Comparison of ENCODE assay signal across 8 cellular contexts in the genomic region with DNA sequence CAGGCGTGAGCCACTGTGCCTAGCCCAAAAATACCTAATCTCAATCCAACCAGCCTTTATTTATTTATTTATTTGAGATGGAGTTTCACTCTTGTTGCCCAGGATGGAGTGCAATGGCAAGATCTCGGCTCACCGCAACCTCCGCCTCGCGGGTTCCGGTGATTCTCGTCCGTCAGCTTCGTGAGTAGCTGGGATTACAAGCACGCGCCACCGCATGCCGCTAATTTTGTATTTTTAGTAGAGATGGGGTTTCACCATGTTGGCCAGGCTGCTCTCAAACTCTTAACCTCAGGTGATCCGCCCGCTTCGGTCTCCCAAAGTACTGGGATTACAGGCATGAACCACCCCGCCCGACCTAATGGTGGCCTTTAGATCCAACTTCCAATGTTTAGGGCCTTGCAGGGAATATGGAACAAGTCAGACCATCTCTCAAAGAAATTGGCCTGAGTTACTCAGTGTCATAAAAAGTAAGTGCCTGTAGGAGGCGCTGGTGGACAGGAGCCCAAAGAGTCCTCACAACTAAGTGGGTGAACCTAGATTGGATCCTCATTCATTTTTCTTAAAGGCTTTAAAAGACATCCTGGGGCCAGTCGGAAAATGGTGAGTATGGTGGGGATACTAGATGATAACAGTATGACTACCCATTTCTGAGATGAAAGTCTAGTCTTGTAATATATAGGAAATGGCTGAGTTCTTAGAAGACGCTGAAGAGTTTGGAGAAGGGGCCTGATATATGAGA. TPM values are rescaled to one million over a fixed set of nuclear protein-coding genes. Genes with fewer than 3 reads are reported as not detected.
DNase-seq lines count a peak whose midpoint lies in the region; ATAC-seq and TF ChIP-seq lines count a peak whose summit lies in the region.

No MANE protein-coding gene starts in this region.

- H3K4me3 Mint-ChIP-seq in central memory CD8-positive, alpha-beta T cell, result no peak overlapping the region
- H3K4me3 Mint-ChIP-seq in naive thymus-derived CD8-positive, alpha-beta T cell, result peak overlapping the region in 5 of 10 donors; percentile 7 to 34 (median 13)

- CTCF ChIA-PET in HEK293T (lab: Yijun Ruan, JAX), result interaction anchor here (0.7 kb wide), 1 partner anchor 76 kb away, joined by 3 read pairs; no protein-coding TSS in a partner anchor

- DNase-seq in DMS53 treated with DMSO at 0.1 percent for 48 hours (lab: John Stamatoyannopoulos, UW; ENCODE audit: unreplicated experiment), result peak; percentile 13
- peak; percentile 63 for DNase-seq in HEK293T (ENCODE audit: extremely low spot score)
- peak in 1 of 2 donors; percentile 47 for DNase-seq in central memory CD8-positive, alpha-beta T cell (ENCODE audit: low spot score in 2 of 2)
- DNase-seq in naive thymus-derived CD8-positive, alpha-beta T cell, result peak in 8 of 10 donors; percentile 47 to 75 (median 56)
- DNase-seq in OCI-M2 (lab: John Stamatoyannopoulos, UW; ENCODE audit: unreplicated experiment), result no peak

- H3K9me3 Mint-ChIP-seq in central memory CD8-positive, alpha-beta T cell, result no peaks in the 10 kb centered on the region
- H3K9me3 Mint-ChIP-seq in naive thymus-derived CD8-positive, alpha-beta T cell, result no peaks in the 10 kb centered on the region

- peak; percentile 46 for ATAC-seq in SK-N-SH treated with all-trans-retinoic acid at 6 μM for 48 hours
- no peak for ATAC-seq in central memory CD8-positive, alpha-beta T cell (replicated peaks; ENCODE audit: extremely low read depth, poor library complexity, severe bottlenecking)
- ATAC-seq in naive thymus-derived CD8-positive, alpha-beta T cell, result peak; percentile 45 to 50
- ATAC-seq in HG02884 (IDR thresholded peaks at IDR 0.05; ENCODE audit: unreplicated experiment), result no peak
- ATAC-seq in GM19351 (IDR thresholded peaks at IDR 0.05; ENCODE audit: unreplicated experiment), result no peak

- H3K27ac Mint-ChIP-seq in central memory CD8-positive, alpha-beta T cell (ENCODE audit: low read depth), result peak overlapping the region; percentile 32
- H3K27ac Mint-ChIP-seq in naive thymus-derived CD8-positive, alpha-beta T cell, result peak overlapping the region in 9 of 10 donors; percentile 22 to 84 (median 66)

- H3K36me3 Mint-ChIP-seq in central memory CD8-positive, alpha-beta T cell (ENCODE audit: insufficient read depth), result peaks cover 7% of the 10 kb centered on the region
- no peaks in the 10 kb centered on the region for H3K36me3 Mint-ChIP-seq in naive thymus-derived CD8-positive, alpha-beta T cell

- POLR2A ChIA-PET in HEK293T (lab: Yijun Ruan, JAX), result no interaction called here
- POLR2A ChIA-PET in naive thymus-derived CD8-positive, alpha-beta T cell (lab: Charles Lee), result interaction anchor here (0.7 to 15.9 kb wide), 6 partner anchors 24 to 369 kb away, joined by 4 to 261 read pairs (median 14); partner anchors contain the start of gene IL32

- peaks cover 16% of the 10 kb centered on the region for H3K4me1 Mint-ChIP-seq in central memory CD8-positive, alpha-beta T cell
- peaks cover 13 to 56% (median 34%) of the 10 kb centered on the region in 4 donors for H3K4me1 Mint-ChIP-seq in naive thymus-derived CD8-positive, alpha-beta T cell

- no peaks in the 10 kb centered on the region for H3K27me3 Mint-ChIP-seq in central memory CD8-positive, alpha-beta T cell
- no peaks in the 10 kb centered on the region for H3K27me3 Mint-ChIP-seq in naive thymus-derived CD8-positive, alpha-beta T cell

TF ChIP-seq in HEK293T, 16 proteins besides CTCF, POLR2A, EP300 and RAD21:
- no peak for TF ChIP-seq L3MBTL2 (conservative IDR thresholded peaks at IDR 0.05)
- no peak for TF ChIP-seq LEF1 (IDR thresholded peaks at IDR 0.05; ENCODE audit: borderline replicate concordance)
- TF ChIP-seq CTBP1 (IDR thresholded peaks at IDR 0.05; ENCODE audit: borderline replicate concordance), result no peak
- no peak for TF ChIP-seq ELF4 (IDR thresholded peaks at IDR 0.05)
- no peak for TF ChIP-seq TARDBP (IDR thresholded peaks at IDR 0.05)
- TF ChIP-seq, protein P1, sequence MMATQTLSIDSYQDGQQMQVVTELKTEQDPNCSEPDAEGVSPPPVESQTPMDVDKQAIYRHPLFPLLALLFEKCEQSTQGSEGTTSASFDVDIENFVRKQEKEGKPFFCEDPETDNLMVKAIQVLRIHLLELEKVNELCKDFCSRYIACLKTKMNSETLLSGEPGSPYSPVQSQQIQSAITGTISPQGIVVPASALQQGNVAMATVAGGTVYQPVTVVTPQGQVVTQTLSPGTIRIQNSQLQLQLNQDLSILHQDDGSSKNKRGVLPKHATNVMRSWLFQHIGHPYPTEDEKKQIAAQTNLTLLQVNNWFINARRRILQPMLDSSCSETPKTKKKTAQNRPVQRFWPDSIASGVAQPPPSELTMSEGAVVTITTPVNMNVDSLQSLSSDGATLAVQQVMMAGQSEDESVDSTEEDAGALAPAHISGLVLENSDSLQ (IDR thresholded peaks at IDR 0.05), result no peak
- TF ChIP-seq BHLHE40 (IDR thresholded peaks at IDR 0.05; ENCODE audit: borderline replicate concordance), result no peak
- no peak for TF ChIP-seq ZNF384 (IDR thresholded peaks at IDR 0.05)
- TF ChIP-seq FOXK2 (IDR thresholded peaks at IDR 0.05), result no peak
- TF ChIP-seq FOXA1 (IDR thresholded peaks at IDR 0.05), result no peak
- no peak for TF ChIP-seq SUZ12 (IDR thresholded peaks at IDR 0.05)
- no peak for TF ChIP-seq ARNT (IDR thresholded peaks at IDR 0.05)
- TF ChIP-seq FOXM1 (IDR thresholded peaks at IDR 0.05; ENCODE audit: borderline replicate concordance), result no peak
- no peak for TF ChIP-seq HDGF (IDR thresholded peaks at IDR 0.05; ENCODE audit: borderline replicate concordance)
- TF ChIP-seq SP1 (IDR thresholded peaks at IDR 0.05), result no peak
- TF ChIP-seq NFRKB (IDR thresholded peaks at IDR 0.05), result no peak

TF ChIP-seq in SK-N-SH treated with all-trans-retinoic acid at 6 μM for 48 hours, 23 proteins besides CTCF, POLR2A, EP300 and RAD21:
- no peak for TF ChIP-seq CREB5 (CRISPR knock-in tag; IDR thresholded peaks at IDR 0.05; ENCODE audit: low read depth)
- TF ChIP-seq CSDC2 (CRISPR knock-in tag; IDR thresholded peaks at IDR 0.05), result no peak
- no peak for TF ChIP-seq TOX (CRISPR knock-in tag; IDR thresholded peaks at IDR 0.05; ENCODE audit: borderline replicate concordance)
- TF ChIP-seq ZFP3 (CRISPR knock-in tag; IDR thresholded peaks at IDR 0.05), result no peak
- TF ChIP-seq ZNF8 (CRISPR knock-in tag; IDR thresholded peaks at IDR 0.05), result no peak
- no peak for TF ChIP-seq TCF4 (CRISPR knock-in tag; IDR thresholded peaks at IDR 0.05; ENCODE audit: borderline replicate concordance)
- TF ChIP-seq GLIS3 (CRISPR knock-in tag; IDR thresholded peaks at IDR 0.05), result no peak
- no peak for TF ChIP-seq ZNF565 (CRISPR knock-in tag; conservative IDR thresholded peaks at IDR 0.05; ENCODE audit: low read depth)
- TF ChIP-seq, protein P2, sequence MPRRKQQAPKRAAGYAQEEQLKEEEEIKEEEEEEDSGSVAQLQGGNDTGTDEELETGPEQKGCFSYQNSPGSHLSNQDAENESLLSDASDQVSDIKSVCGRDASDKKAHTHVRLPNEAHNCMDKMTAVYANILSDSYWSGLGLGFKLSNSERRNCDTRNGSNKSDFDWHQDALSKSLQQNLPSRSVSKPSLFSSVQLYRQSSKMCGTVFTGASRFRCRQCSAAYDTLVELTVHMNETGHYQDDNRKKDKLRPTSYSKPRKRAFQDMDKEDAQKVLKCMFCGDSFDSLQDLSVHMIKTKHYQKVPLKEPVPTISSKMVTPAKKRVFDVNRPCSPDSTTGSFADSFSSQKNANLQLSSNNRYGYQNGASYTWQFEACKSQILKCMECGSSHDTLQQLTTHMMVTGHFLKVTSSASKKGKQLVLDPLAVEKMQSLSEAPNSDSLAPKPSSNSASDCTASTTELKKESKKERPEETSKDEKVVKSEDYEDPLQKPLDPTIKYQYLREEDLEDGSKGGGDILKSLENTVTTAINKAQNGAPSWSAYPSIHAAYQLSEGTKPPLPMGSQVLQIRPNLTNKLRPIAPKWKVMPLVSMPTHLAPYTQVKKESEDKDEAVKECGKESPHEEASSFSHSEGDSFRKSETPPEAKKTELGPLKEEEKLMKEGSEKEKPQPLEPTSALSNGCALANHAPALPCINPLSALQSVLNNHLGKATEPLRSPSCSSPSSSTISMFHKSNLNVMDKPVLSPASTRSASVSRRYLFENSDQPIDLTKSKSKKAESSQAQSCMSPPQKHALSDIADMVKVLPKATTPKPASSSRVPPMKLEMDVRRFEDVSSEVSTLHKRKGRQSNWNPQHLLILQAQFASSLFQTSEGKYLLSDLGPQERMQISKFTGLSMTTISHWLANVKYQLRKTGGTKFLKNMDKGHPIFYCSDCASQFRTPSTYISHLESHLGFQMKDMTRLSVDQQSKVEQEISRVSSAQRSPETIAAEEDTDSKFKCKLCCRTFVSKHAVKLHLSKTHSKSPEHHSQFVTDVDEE (CRISPR knock-in tag; IDR thresholded peaks at IDR 0.05), result no peak

RNA-seq across cellular contexts. Expression of gene ZSCAN10, which starts 4.6 kb away (rescaled TPM):
- total RNA-seq in naive thymus-derived CD8-positive, alpha-beta T cell, result under 1 TPM in 1 of 2 experiments, not detected in 1; 0.26 TPM
- not detected for polyA plus RNA-seq in naive thymus-derived CD8-positive, alpha-beta T cell

RNA-seq across cellular contexts. Expression of gene ZNF205, which starts 17.9 kb away (rescaled TPM):
- not detected for total RNA-seq in naive thymus-derived CD8-positive, alpha-beta T cell
- polyA plus RNA-seq in naive thymus-derived CD8-positive, alpha-beta T cell, result not detected

RNA-seq across cellular contexts. Expression of gene IL32, which starts 29.0 kb away (rescaled TPM):
- total RNA-seq in naive thymus-derived CD8-positive, alpha-beta T cell, result 100 to 1,000 TPM; 363 to 375 TPM
- polyA plus RNA-seq in naive thymus-derived CD8-positive, alpha-beta T cell, result 1,000 to 10,000 TPM; 1,686 to 2,118 (median 1,952) TPM

RNA-seq across cellular contexts. Expression of gene ZNF213, which starts 40.4 kb away (rescaled TPM):
- 1 to 10 TPM; 8.9 to 9.2 TPM for total RNA-seq in naive thymus-derived CD8-positive, alpha-beta T cell
- polyA plus RNA-seq in naive thymus-derived CD8-positive, alpha-beta T cell, result 1 to 10 TPM in 1 of 3 donors, under 1 TPM in 2; 0.27 to 2.5 (median 0.90) TPM

RNA-seq across cellular contexts. Expression of gene MMP25, which starts 48.1 kb away (rescaled TPM):
- under 1 TPM; 0.38 to 0.60 TPM for total RNA-seq in naive thymus-derived CD8-positive, alpha-beta T cell
- polyA plus RNA-seq in naive thymus-derived CD8-positive, alpha-beta T cell, result under 1 TPM; 0.36 to 0.94 (median 0.60) TPM

Comparison
In these comparisons a context has a peak if more than half of its experiments do, and no peak if none do; other contexts are left out.
1. ATAC-seq: peak in SK-N-SH treated with all-trans-retinoic acid at 6 μM for 48 hours (single experiment) and naive thymus-derived CD8-positive, alpha-beta T cell (2 of 2); none in central memory CD8-positive, alpha-beta T cell (single experiment), HG02884 (single experiment) and GM19351 (single experiment).